19 cellular contexts compared by ENCODE assay signal in the genomic region with DNA sequence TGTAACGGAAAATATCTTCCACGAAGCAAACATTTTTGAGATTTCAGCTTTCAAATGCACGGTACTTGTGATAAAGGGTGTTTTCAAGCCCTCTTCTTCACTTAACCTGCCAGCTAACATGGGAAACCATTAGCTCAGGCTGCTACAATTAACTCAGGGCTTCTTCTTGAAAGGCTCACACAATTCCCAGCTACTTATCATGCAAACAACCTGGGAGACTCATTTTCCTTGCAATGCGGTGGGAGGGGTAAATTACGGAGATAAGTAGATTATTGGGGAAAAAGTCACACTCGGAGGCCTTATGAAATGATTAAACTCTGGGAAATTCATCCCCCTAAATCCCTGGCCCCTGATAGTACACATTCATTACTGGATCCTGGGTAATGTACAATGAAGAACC.
"Had no signal": no experiment of that assay in that cellular context is flagged by ENCODE, and none has a peak within 500 bp of the region (broad histone marks: within the 10 kb centered on the region; RNA-seq: fewer than 3 reads in every experiment).

No MANE protein-coding gene starts in this region.

- DNase-seq: activated CD4-positive, alpha-beta T cell treated with anti-CD3 and anti-CD28 coated beads, Interleukin-2, amount 50 U/mL, for 4 hours; activated gamma-delta T cell; activated T-cell treated with anti-CD3 and anti-CD28 coated beads, Interleukin-2, amount 50 U/mL, for 72 hours; amygdala; caudate nucleus; effector memory CD8-positive, alpha-beta T cell; kidney; nephron progenitor cell; stimulated activated CD4-positive, alpha-beta T cell treated with anti-CD3 and anti-CD28 coated beads, Interleukin-2, amount 100 ng/mL, for 24 hours; stimulated activated naive CD4-positive, alpha-beta T cell treated with Interleukin-2 at 50 U/mL for 16 hours; T-cell; T1000; thyroid gland; uterus had no signal

- H3K4me1 ChIP-seq: right atrium auricular region, thyroid gland, uterus had no signal

- H3K4me1 Mint-ChIP-seq: T-cell had no signal

- H3K9me3 Mint-ChIP-seq: activated naive CD4-positive, alpha-beta T cell treated with anti-CD3 and anti-CD28 coated beads, Interleukin-2, amount 50 U/mL, for 72 hours; activated T-cell treated with anti-CD3 and anti-CD28 coated beads, Interleukin-2, amount 50 U/mL, for 72 hours; effector memory CD8-positive, alpha-beta T cell; T-cell had no signal

- H3K4me3 Mint-ChIP-seq: activated T-cell treated with anti-CD3 and anti-CD28 coated beads, Interleukin-2, amount 50 U/mL, for 72 hours; effector memory CD8-positive, alpha-beta T cell; nephron progenitor cell; T-cell had no signal

- H3K36me3 Mint-ChIP-seq: activated naive CD4-positive, alpha-beta T cell treated with anti-CD3 and anti-CD28 coated beads, Interleukin-2, amount 50 U/mL, for 72 hours had no signal

- H3K27me3 ChIP-seq: right atrium auricular region, thyroid gland, uterus had no signal

- ATAC-seq: activated CD4-positive, CD25-positive, alpha-beta regulatory T cell treated with anti-CD3 and anti-CD28 coated beads, Interleukin-2, amount 50 U/mL, for 24 hours; activated naive CD4-positive, alpha-beta T cell treated with anti-CD3 and anti-CD28 coated beads, Interleukin-2, amount 50 U/mL, for 72 hours; activated T-cell treated with anti-CD3 and anti-CD28 coated beads, Interleukin-2, amount 50 U/mL, for 72 hours; effector memory CD8-positive, alpha-beta T cell; left lobe of liver; T-cell had no signal

- H3K27ac ChIP-seq: right atrium auricular region, thyroid gland, uterus had no signal

- H3K27ac Mint-ChIP-seq: activated naive CD4-positive, alpha-beta T cell treated with anti-CD3 and anti-CD28 coated beads, Interleukin-2, amount 50 U/mL, for 72 hours; activated T-cell treated with anti-CD3 and anti-CD28 coated beads, Interleukin-2, amount 50 U/mL, for 72 hours; effector memory CD8-positive, alpha-beta T cell; nephron progenitor cell; progenitor cell of endocrine pancreas; T-cell had no signal

- H3K27me3 Mint-ChIP-seq: effector memory CD8-positive, alpha-beta T cell; progenitor cell of endocrine pancreas; T-cell had no signal

- H3K4me3 ChIP-seq: right atrium auricular region, thyroid gland, uterus had no signal

- H3K36me3 ChIP-seq: right atrium auricular region, thyroid gland, uterus had no signal

- H3K9me3 ChIP-seq: right atrium auricular region, thyroid gland, uterus had no signal
